16 cellular contexts compared by ENCODE assay signal in the genomic region with DNA sequence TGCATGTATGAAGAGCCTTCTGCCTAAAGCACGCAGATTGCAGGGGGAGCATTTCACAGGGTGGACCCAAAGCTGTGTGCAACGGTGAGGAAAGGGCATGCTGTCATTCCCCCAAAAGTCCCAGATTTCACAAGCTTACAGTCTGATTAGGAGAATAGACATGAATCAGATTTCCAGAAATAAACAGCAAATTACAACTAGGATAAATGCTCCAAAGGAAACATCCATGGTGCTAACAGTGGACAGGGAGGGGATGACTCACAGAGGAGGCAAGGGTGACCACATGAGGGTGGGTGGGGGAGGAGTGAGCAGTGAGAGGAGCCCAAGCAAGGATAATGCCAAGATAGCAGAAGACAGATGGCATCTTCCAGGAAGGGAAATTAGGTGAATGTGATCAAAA.
DNase-seq lines count a peak whose midpoint lies in the region; ATAC-seq and TF ChIP-seq lines count a peak whose summit lies in the region.
"Had no signal": no experiment of that assay in that cellular context is flagged by ENCODE, and none has a peak within 500 bp of the region (broad histone marks: within the 10 kb centered on the region; RNA-seq: fewer than 3 reads in every experiment).

No MANE protein-coding gene starts in this region.

- 9 to 13% methylated on average over 2 of the region's 2 CpGs for whole genome bisulfite sequencing in aorta, 2 donors

- no peak overlapping the region for H3K27ac ChIP-seq in WERI-Rb-1
- no peak overlapping the region for H3K27ac ChIP-seq in aorta (ENCODE audit: low read depth in 1 of 2, low read length in 2 of 2)
- H3K27ac ChIP-seq: A549, ascending aorta, epithelial cell of prostate, transverse colon had no signal

- H3K36me3 ChIP-seq in WERI-Rb-1 (no peaks in the 10 kb centered on the region), aorta (ENCODE audit: control insufficient read depth in 1 of 2, insufficient read depth in 2 of 2, low read length in 1 of 2) (no peaks in the 10 kb centered on the region)
- H3K36me3 ChIP-seq: ascending aorta, transverse colon had no signal

- no peaks in the 10 kb centered on the region for H3K27me3 ChIP-seq in WERI-Rb-1 (ENCODE audit: insufficient read depth, low read depth, severe bottlenecking)
- H3K27me3 ChIP-seq in aorta (ENCODE audit: control insufficient read depth in 1 of 2, insufficient read depth in 2 of 2, low read length in 1 of 2) = no peaks in the 10 kb centered on the region
- H3K27me3 ChIP-seq: ascending aorta, transverse colon had no signal

- intact Hi-C loops in aorta (cut with DNase I) = no loop called here

- no peaks in the 10 kb centered on the region for H3K9me3 ChIP-seq in WERI-Rb-1 (ENCODE audit: severe bottlenecking)
- H3K9me3 ChIP-seq in aorta (ENCODE audit: control insufficient read depth, low read length) = no peaks in the 10 kb centered on the region
- H3K9me3 ChIP-seq: A549, ascending aorta, transverse colon had no signal

- no peak overlapping the region for H3K4me3 ChIP-seq in WERI-Rb-1 (ENCODE audit: low read depth, low read length)
- no peak overlapping the region for H3K4me3 ChIP-seq in fibroblast of the aortic adventitia (ENCODE audit: low read depth, low read length)
- no peak overlapping the region for H3K4me3 ChIP-seq in aorta (ENCODE audit: low read length in 2 of 2)
- H3K4me3 ChIP-seq: A549, ascending aorta, transverse colon had no signal

- no peak for TF ChIP-seq CTCF in WERI-Rb-1 (IDR thresholded peaks at IDR 0.05; ENCODE audit: low read depth, low read length)
- no peak for TF ChIP-seq CTCF in fibroblast of the aortic adventitia (IDR thresholded peaks at IDR 0.05; ENCODE audit: insufficient read depth, low read length)

- ATAC-seq in aorta (ENCODE audit: low FRiP score) = peak; percentile 43
- no peak for ATAC-seq in HG03469 (IDR thresholded peaks at IDR 0.05; ENCODE audit: unreplicated experiment)
- ATAC-seq: A549; activated CD4-positive, CD25-positive, alpha-beta regulatory T cell treated with anti-CD3 and anti-CD28 coated beads, Interleukin-2, amount 50 U/mL, for 24 hours had no signal

- no peaks in the 10 kb centered on the region for H3K4me1 ChIP-seq in aorta (ENCODE audit: control insufficient read depth in 1 of 2, insufficient read depth in 2 of 2, low read length in 2 of 2)
- H3K4me1 ChIP-seq: A549, ascending aorta, transverse colon had no signal

- DNase-seq in NCI-H2171 treated with DMSO at 0.1 percent for 48 hours (lab: John Stamatoyannopoulos, UW) (peak; percentile 24), NCI-H2171 (lab: John Stamatoyannopoulos, UW) (no peak), WERI-Rb-1 (peak; percentile 17), fibroblast of the aortic adventitia (ENCODE audit: low read depth) (peak; percentile 84), aorta (no peak), NCI-H2227 treated with DMSO at 0.1 percent for 48 hours (lab: John Stamatoyannopoulos, UW) (no peak), iPS-NIHi11 (ENCODE audit: low spot score) (no peak)
- DNase-seq: activated T-cell treated with anti-CD3 and anti-CD28 coated beads, Interleukin-2, amount 50 U/mL, for 24 hours; islet precursor cell; SHP77 treated with DMSO at 0.1 percent for 48 hours; transverse colon had no signal

Comparison
In these comparisons a context has a peak if more than half of its experiments do, and no peak if none do; other contexts are left out.
1. DNase-seq: peak in NCI-H2171 treated with DMSO at 0.1 percent for 48 hours (single experiment), WERI-Rb-1 (single experiment) and fibroblast of the aortic adventitia (single experiment); none in NCI-H2171 (single experiment), aorta (0 of 2), NCI-H2227 treated with DMSO at 0.1 percent for 48 hours (single experiment) and iPS-NIHi11 (single experiment).